In genomic region chr2:112958428-112959108, GRCh38 we compare ENCODE assay signal across 8 cellular contexts. TPM values are rescaled to one million over a fixed set of nuclear protein-coding genes. Genes with fewer than 3 reads are reported as not detected.
DNase-seq lines count a peak whose midpoint lies in the region; ATAC-seq and TF ChIP-seq lines count a peak whose summit lies in the region.

No MANE protein-coding gene starts in this region.

- H3K27ac Mint-ChIP-seq in natural killer cell treated with Interleukin-12 subunit alpha and Interleukin-12 subunit beta and Interleukin-15 and Interleukin-18, amount 100 ng/mL, for 72 hours = no peak overlapping the region

- peak; percentile 50 for DNase-seq in DMS79 treated with DMSO at 0.1 percent for 48 hours (lab: John Stamatoyannopoulos, UW)
- peak; percentile 41 for DNase-seq in HCT116 (ENCODE audit: low read depth, low spot score)
- peak; percentile 26 for DNase-seq in NCI-H2196 treated with DMSO at 0.1 percent for 48 hours (lab: John Stamatoyannopoulos, UW; ENCODE audit: unreplicated experiment)
- DNase-seq in activated CD4-positive, alpha-beta T cell treated with anti-CD3 and anti-CD28 coated beads for 48 hours = peak; percentile 48
- peak; percentile 74 for DNase-seq in esophagus muscularis mucosa (ENCODE audit: extremely low spot score)
- DNase-seq in natural killer cell treated with Interleukin-12 subunit alpha and Interleukin-12 subunit beta and Interleukin-15 and Interleukin-18, amount 100 ng/mL, for 72 hours (ENCODE audit: low spot score) = no peak

- no peaks in the 10 kb centered on the region for H4K20me1 ChIP-seq in HCT116 (ENCODE audit: insufficient read depth)

- H3K4me3 ChIP-seq in HCT116 (replicated peaks in 1 of 2; ENCODE audit: low read depth in 1 of 2, low read length in 2 of 2) = no peak overlapping the region
- no peak overlapping the region for H3K4me3 ChIP-seq in esophagus muscularis mucosa

- CTCF ChIA-PET in HCT116 (lab: Charles Lee) = interaction anchor here (0.6 to 1.6 kb wide), 18 partner anchors 9 to 1060 kb away, joined by 3 to 18 read pairs (median 4); partner anchors contain the start of genes CKAP2L and MERTK

- no peaks in the 10 kb centered on the region for H3K36me3 Mint-ChIP-seq in natural killer cell treated with Interleukin-12 subunit alpha and Interleukin-12 subunit beta and Interleukin-15 and Interleukin-18, amount 100 ng/mL, for 72 hours

- H3K4me1 ChIP-seq in HCT116 (ENCODE audit: control insufficient read depth in 1 of 2, insufficient read depth in 2 of 2, low read length in 2 of 2) (peaks cover 0 to 13% of the 10 kb centered on the region in 2 experiments; a peak in 1 of 4 replicates), esophagus muscularis mucosa (no peaks in the 10 kb centered on the region)

- H3K9ac ChIP-seq in HCT116 (ENCODE audit: low read length) = no peak overlapping the region

- H3K79me2 ChIP-seq in HCT116 (ENCODE audit: insufficient read depth, low read length) = no peaks in the 10 kb centered on the region

- peak; percentile 65 for TF ChIP-seq RAD21 in HCT116 (IDR thresholded peaks at IDR 0.05; ENCODE audit: low read depth)

- no peaks in the 10 kb centered on the region for H3K9me3 Mint-ChIP-seq in natural killer cell treated with Interleukin-12 subunit alpha and Interleukin-12 subunit beta and Interleukin-15 and Interleukin-18, amount 100 ng/mL, for 72 hours

- H3K9me3 ChIP-seq in HCT116 (ENCODE audit: control insufficient read depth in 1 of 2, insufficient read depth in 1 of 2, low read depth in 1 of 2, low read length in 2 of 2) (no peaks in the 10 kb centered on the region), esophagus muscularis mucosa (no peaks in the 10 kb centered on the region)

- RAD21 ChIA-PET in HCT116 (lab: Charles Lee; ENCODE audit: low non-redundant PET in 1 of 2, low total read pairs in 2 of 2, uncharacterized antibody in 2 of 2, unreplicated experiment in 2 of 2) = interaction anchor here in 1 of 2 experiments (1.0 kb wide), 1 partner anchor 209 kb away, joined by 4 read pairs; no protein-coding TSS in a partner anchor

- ATAC-seq in HCT116 (peak; percentile 95), GM21526 (IDR thresholded peaks at IDR 0.05; ENCODE audit: low FRiP score, unreplicated experiment) (no peak), HG03439 (IDR thresholded peaks at IDR 0.05; ENCODE audit: unreplicated experiment) (no peak)
- peak; percentile 72 to 77 for ATAC-seq in natural killer cell treated with Interleukin-12 subunit alpha and Interleukin-12 subunit beta and Interleukin-15 and Interleukin-18, amount 100 ng/mL, for 72 hours

- no TSS peak for BruUV-seq in HCT116 (replicated peaks; lab: Mats Ljungman, UMichigan)

- H2AFZ ChIP-seq in HCT116 (ENCODE audit: low read depth, low read length, poor library complexity, severe bottlenecking) = peak overlapping the region; percentile 43

- no peak overlapping the region for H3K27ac ChIP-seq in HCT116 (ENCODE audit: low read depth, low read length)
- no peak overlapping the region for H3K27ac ChIP-seq in esophagus muscularis mucosa (replicated peaks in 1 of 4)

- H3K36me3 ChIP-seq in HCT116 (ENCODE audit: control insufficient read depth in 1 of 2, insufficient read depth in 2 of 2, low read length in 2 of 2) = no peaks in the 10 kb centered on the region
- no peaks in the 10 kb centered on the region for H3K36me3 ChIP-seq in esophagus muscularis mucosa

- POLR2A ChIA-PET in HCT116 (lab: Charles Lee) = no interaction called here

- WGBS in esophagus muscularis mucosa = 53% methylated on average over 9 of the region's 9 CpGs

- no peaks in the 10 kb centered on the region for H3K4me1 Mint-ChIP-seq in natural killer cell treated with Interleukin-12 subunit alpha and Interleukin-12 subunit beta and Interleukin-15 and Interleukin-18, amount 100 ng/mL, for 72 hours (ENCODE audit: low read depth in 2 of 2)

- H3K27me3 ChIP-seq in HCT116 (ENCODE audit: insufficient read depth, low read length) (no peaks in the 10 kb centered on the region), esophagus muscularis mucosa (peaks cover 0 to 6% (median 0%) of the 10 kb centered on the region in 4 donors)

- TF ChIP-seq EP300 in esophagus muscularis mucosa (IDR thresholded peaks at IDR 0.05) = no peak

- TF ChIP-seq CTCF in HCT116 (IDR thresholded peaks at IDR 0.05 in 2 of 3, conservative IDR thresholded peaks at IDR 0.05 in 1 of 3; ENCODE audit: borderline replicate concordance in 1 of 3, insufficient read depth in 1 of 3, low read depth in 2 of 3, low read length in 2 of 3) (peak; percentile 62 to 92 (median 89); a peak in 5 of 6 replicates), esophagus muscularis mucosa (IDR thresholded peaks at IDR 0.05) (peak; percentile 44 to 81 (median 48))

- TF ChIP-seq POLR2A in HCT116 (IDR thresholded peaks at IDR 0.05; ENCODE audit: borderline replicate concordance, extremely low read depth, insufficient read depth, insufficient read length) (no peak), esophagus muscularis mucosa (IDR thresholded peaks at IDR 0.05; ENCODE audit: low read depth) (no peak)

- H3K27me3 Mint-ChIP-seq in natural killer cell treated with Interleukin-12 subunit alpha and Interleukin-12 subunit beta and Interleukin-15 and Interleukin-18, amount 100 ng/mL, for 72 hours = peaks cover 6 to 7% of the 10 kb centered on the region in 2 donors

- H3K9me2 ChIP-seq in HCT116 (ENCODE audit: insufficient read depth) = no peaks in the 10 kb centered on the region

- intact Hi-C loops in HCT116 (cut with micrococcal nuclease) (loop anchor here (2.0 to 10.0 kb wide), 2 partner anchors 210 to 446 kb away; no protein-coding TSS in a partner anchor), esophagus muscularis mucosa (cut with DNase I) (loop anchor here (5.0 to 10.0 kb wide), 2 partner anchors 206 to 354 kb away; no protein-coding TSS in a partner anchor)

- peak overlapping the region; percentile 7; the same call in 1 of the 2 replicates for H3K4me2 ChIP-seq in HCT116 (ENCODE audit: low read length)

- H3K4me3 Mint-ChIP-seq in natural killer cell treated with Interleukin-12 subunit alpha and Interleukin-12 subunit beta and Interleukin-15 and Interleukin-18, amount 100 ng/mL, for 72 hours = no peak overlapping the region

TF ChIP-seq in HCT116, 20 proteins besides CTCF, POLR2A, EP300 and RAD21:
- TF ChIP-seq EZH2phosphoT487 (IDR thresholded peaks at IDR 0.05; ENCODE audit: borderline replicate concordance) (no peak), CEBPB (IDR thresholded peaks at IDR 0.05; ENCODE audit: low read depth) (no peak), POLR2AphosphoS5 (IDR thresholded peaks at IDR 0.05; ENCODE audit: low read depth, low read length) (no peak), MAX (IDR thresholded peaks at IDR 0.05) (no peak), SRF (IDR thresholded peaks at IDR 0.05; ENCODE audit: low read depth) (no peak), FOSL1 (IDR thresholded peaks at IDR 0.05; ENCODE audit: low read depth) (no peak), EZH2 (IDR thresholded peaks at IDR 0.05) (no peak), ELF1 (IDR thresholded peaks at IDR 0.05; ENCODE audit: borderline replicate concordance, low read depth) (no peak), ZBTB33 (IDR thresholded peaks at IDR 0.05; ENCODE audit: extremely low read depth, insufficient replicate concordance, low read length) (no peak)
TF ChIP-seq in HCT116: peak in this region for 0.

RNA-seq across cellular contexts. Expression of gene IL36G, which starts 19.2 kb away (rescaled TPM):
- total RNA-seq in HCT116 (2021; ENCODE audit: unreplicated experiment) = not detected
- polyA plus RNA-seq in HCT116 (2012) = not detected in 2 replicates
- total RNA-seq in esophagus muscularis mucosa = not detected
- total RNA-seq in natural killer cell treated with Interleukin-12 subunit alpha and Interleukin-12 subunit beta and Interleukin-15 and Interleukin-18, amount 100 ng/mL, for 72 hours = not detected

RNA-seq across cellular contexts. Expression of gene IL36A, which starts 46.7 kb away (rescaled TPM):
- total RNA-seq in HCT116 (2021; ENCODE audit: unreplicated experiment) = not detected
- polyA plus RNA-seq in HCT116 (2012) = not detected in 2 replicates
- total RNA-seq in esophagus muscularis mucosa = not detected
- not detected for total RNA-seq in natural killer cell treated with Interleukin-12 subunit alpha and Interleukin-12 subunit beta and Interleukin-15 and Interleukin-18, amount 100 ng/mL, for 72 hours

RNA-seq across cellular contexts. Expression of gene IL37, which starts 47.6 kb away (rescaled TPM):
- total RNA-seq in HCT116 (2021; ENCODE audit: unreplicated experiment) (not detected), esophagus muscularis mucosa (not detected)
- polyA plus RNA-seq in HCT116 (2012) = 0.08 TPM in 1 of 2 replicates, not detected in the other
- not detected for total RNA-seq in natural killer cell treated with Interleukin-12 subunit alpha and Interleukin-12 subunit beta and Interleukin-15 and Interleukin-18, amount 100 ng/mL, for 72 hours

Comparison
In these comparisons a context has a peak if more than half of its experiments do, and no peak if none do; other contexts are left out.
1. ATAC-seq: peak in HCT116 (single experiment) and natural killer cell treated with Interleukin-12 subunit alpha and Interleukin-12 subunit beta and Interleukin-15 and Interleukin-18, amount 100 ng/mL, for 72 hours (2 of 2); none in GM21526 (single experiment) and HG03439 (single experiment).